In genomic region chr22:47295982-47296381, GRCh38 we compare ENCODE assay signal across 21 cellular contexts.
DNase-seq lines count a peak whose midpoint lies in the region; ATAC-seq and TF ChIP-seq lines count a peak whose summit lies in the region.
"Had no signal": no experiment of that assay in that cellular context is flagged by ENCODE, and none has a peak within 500 bp of the region (broad histone marks: within the 10 kb centered on the region; RNA-seq: fewer than 3 reads in every experiment).

No MANE protein-coding gene starts in this region.

- intact Hi-C loops in Right ventricle myocardium superior (cut with DNase I) (no loop called here), Right ventricle myocardium inferior (cut with DNase I) (no loop called here), stomach (cut with DNase I; ENCODE audit: low total_unique reads) (no loop called here)

- peaks cover 0 to 40% (median 0%) of the 10 kb centered on the region in 3 donors for H3K27me3 ChIP-seq in stomach

- no peak overlapping the region for H3K27ac ChIP-seq in stomach
- H3K27ac ChIP-seq: A549 had no signal

- peak overlapping the region; percentile 37 for H3K4me3 Mint-ChIP-seq in endothelial cell (ENCODE audit: unreplicated experiment)
- H3K4me3 Mint-ChIP-seq in activated naive CD4-positive, alpha-beta T cell treated with anti-CD3 and anti-CD28 coated beads, Interleukin-2, amount 10 ng/mL, durations not matched to agents 7 days and 5 days = no peak overlapping the region
- H3K4me3 Mint-ChIP-seq: CD4-positive, CD25-positive, alpha-beta regulatory T cell; CD8-positive, alpha-beta T cell; HFFc6 had no signal

- H3K4me3 ChIP-seq in stomach = no peak overlapping the region
- H3K4me3 ChIP-seq: A549, HAP-1 had no signal

- H3K36me3 ChIP-seq in stomach = no peaks in the 10 kb centered on the region
- H3K36me3 ChIP-seq: HAP-1 had no signal

- H3K36me3 Mint-ChIP-seq in endothelial cell (ENCODE audit: low read depth, unreplicated experiment) = peaks cover 24% of the 10 kb centered on the region
- H3K36me3 Mint-ChIP-seq in activated naive CD4-positive, alpha-beta T cell treated with anti-CD3 and anti-CD28 coated beads, Interleukin-2, amount 10 ng/mL, durations not matched to agents 7 days and 5 days = no peaks in the 10 kb centered on the region
- H3K36me3 Mint-ChIP-seq: CD4-positive, CD25-positive, alpha-beta regulatory T cell; CD8-positive, alpha-beta T cell had no signal

- 79 to 90% (median 82%) methylated on average over 10 of the region's 10 CpGs for WGBS in stomach, 5 donors

- TF ChIP-seq CTCF in endothelial cell (IDR thresholded peaks at IDR 0.05; ENCODE audit: unreplicated experiment) = no peak
- TF ChIP-seq CTCF in stomach (IDR thresholded peaks at IDR 0.05) = no peak

- no peak overlapping the region for H3K27ac Mint-ChIP-seq in endothelial cell (ENCODE audit: unreplicated experiment)
- no peak overlapping the region for H3K27ac Mint-ChIP-seq in activated naive CD4-positive, alpha-beta T cell treated with anti-CD3 and anti-CD28 coated beads, Interleukin-2, amount 10 ng/mL, durations not matched to agents 7 days and 5 days
- H3K27ac Mint-ChIP-seq: CD4-positive, CD25-positive, alpha-beta regulatory T cell; CD8-positive, alpha-beta T cell; HFFc6 had no signal

- H3K9me3 Mint-ChIP-seq in endothelial cell (ENCODE audit: unreplicated experiment) = peaks cover 65% of the 10 kb centered on the region
- H3K9me3 Mint-ChIP-seq in activated naive CD4-positive, alpha-beta T cell treated with anti-CD3 and anti-CD28 coated beads, Interleukin-2, amount 10 ng/mL, durations not matched to agents 7 days and 5 days = no peaks in the 10 kb centered on the region
- H3K9me3 Mint-ChIP-seq: CD8-positive, alpha-beta T cell had no signal

- peaks cover 4 to 17% (median 9%) of the 10 kb centered on the region in 4 donors for H3K4me1 ChIP-seq in stomach
- H3K4me1 ChIP-seq: HAP-1 had no signal

- DNase-seq in Right ventricle myocardium superior (peak; percentile 17), Right ventricle myocardium inferior (ENCODE audit: missing footprints) (no peak), endothelial cell (ENCODE audit: low spot score) (no peak), stomach (peak; percentile 24), ureter (ENCODE audit: low spot score) (peak; percentile 18), NCI-H1436 (lab: John Stamatoyannopoulos, UW) (no peak), COLO668 (lab: John Stamatoyannopoulos, UW; ENCODE audit: unreplicated experiment) (no peak)
- no peak for DNase-seq in activated naive CD4-positive, alpha-beta T cell treated with anti-CD3 and anti-CD28 coated beads, Interleukin-2, amount 10 ng/mL, durations not matched to agents 7 days and 5 days
- DNase-seq: 8988T; ACHN; C1 segment of cervical spinal cord; CD4-positive, CD25-positive, alpha-beta regulatory T cell; DMS 273 treated with DMSO at 0.1 percent for 48 hours; DMS79; EL; GDM1; GOT3; HFFc6 had no signal

- CTCF ChIA-PET in activated naive CD4-positive, alpha-beta T cell treated with anti-CD3 and anti-CD28 coated beads, Interleukin-2, amount 10 ng/mL, durations not matched to agents 7 days and 5 days (lab: Charles Lee) = no interaction called here

- ATAC-seq in Right ventricle myocardium superior (ENCODE audit: poor library complexity) (no peak), Right ventricle myocardium inferior (no peak)
- ATAC-seq: A549; CD8-positive, alpha-beta T cell had no signal

- no peaks in the 10 kb centered on the region for H3K4me1 Mint-ChIP-seq in endothelial cell (ENCODE audit: unreplicated experiment)
- H3K4me1 Mint-ChIP-seq in activated naive CD4-positive, alpha-beta T cell treated with anti-CD3 and anti-CD28 coated beads, Interleukin-2, amount 10 ng/mL, durations not matched to agents 7 days and 5 days = no peaks in the 10 kb centered on the region
- H3K4me1 Mint-ChIP-seq: CD4-positive, CD25-positive, alpha-beta regulatory T cell had no signal

- H3K9me3 ChIP-seq in stomach = no peaks in the 10 kb centered on the region
- H3K9me3 ChIP-seq: A549, HAP-1 had no signal

- TF ChIP-seq EP300 in stomach (IDR thresholded peaks at IDR 0.05) = no peak

- H3K27me3 Mint-ChIP-seq in endothelial cell (ENCODE audit: unreplicated experiment) = peaks cover 20% of the 10 kb centered on the region
- peaks cover 3% of the 10 kb centered on the region for H3K27me3 Mint-ChIP-seq in activated naive CD4-positive, alpha-beta T cell treated with anti-CD3 and anti-CD28 coated beads, Interleukin-2, amount 10 ng/mL, durations not matched to agents 7 days and 5 days

- no peak for TF ChIP-seq POLR2A in stomach (IDR thresholded peaks at IDR 0.05)

Comparison
In these comparisons a context has a peak if more than half of its experiments do, and no peak if none do; other contexts are left out.
1. DNase-seq: peak in Right ventricle myocardium superior (single experiment), stomach (single experiment) and ureter (single experiment); none in Right ventricle myocardium inferior (single experiment), endothelial cell (single experiment), NCI-H1436 (single experiment), COLO668 (single experiment) and activated naive CD4-positive, alpha-beta T cell treated with anti-CD3 and anti-CD28 coated beads, Interleukin-2, amount 10 ng/mL, durations not matched to agents 7 days and 5 days (single experiment).